In genomic region chr1:107936498-107937481, GRCh38 we compare ENCODE assay signal across 1 cellular context.
TF ChIP-seq lines count a peak whose summit lies in the region.

No MANE protein-coding gene starts in this region.

TF ChIP-seq in GM12878, 131 proteins besides CTCF, POLR2A, EP300 and RAD21 (continued from another document and continues in another):
- TF ChIP-seq ZNF592 (IDR thresholded peaks at IDR 0.05) (no peak), ZNF274 (IDR thresholded peaks at IDR 0.05; ENCODE audit: insufficient read depth, insufficient read length) (no peak), MTA2 (IDR thresholded peaks at IDR 0.05; ENCODE audit: low read depth) (peak; percentile 90; the same call in 1 of the 2 replicates), STAT1 (conservative IDR thresholded peaks at IDR 0.05) (no peak), NRF1 (conservative IDR thresholded peaks at IDR 0.05; ENCODE audit: low read depth, low read length) (no peak), SREBF2 (IDR thresholded peaks at IDR 0.05; ENCODE audit: low read length) (no peak), RELA (IDR thresholded peaks at IDR 0.05; ENCODE audit: borderline replicate concordance, partially characterized antibody) (no peak), BCL3 (IDR thresholded peaks at IDR 0.05; ENCODE audit: borderline replicate concordance, insufficient read depth, low read depth, low read length, poor library complexity, severe bottlenecking) (peak; percentile 77), BHLHE40 (IDR thresholded peaks at IDR 0.05; ENCODE audit: borderline replicate concordance in 1 of 2, low read depth in 2 of 2, low read length in 1 of 2) (peak; percentile 55 to 63; a peak in 3 of 4 replicates), ZZZ3 (IDR thresholded peaks at IDR 0.05; ENCODE audit: control insufficient read depth, insufficient read length, low read depth) (no peak), ASH2L (IDR thresholded peaks at IDR 0.05; ENCODE audit: borderline replicate concordance, low read depth) (no peak), POU2F2 (IDR thresholded peaks at IDR 0.05; ENCODE audit: borderline replicate concordance, low read depth, low read length) (peak; percentile 66; the same call in 1 of the 3 replicates), YBX1 (IDR thresholded peaks at IDR 0.05) (no peak), E4F1 (IDR thresholded peaks at IDR 0.05; ENCODE audit: borderline replicate concordance, partially characterized antibody) (no peak), SMAD5 (IDR thresholded peaks at IDR 0.05; ENCODE audit: low read depth) (no peak), FOXK2 (IDR thresholded peaks at IDR 0.05) (no peak), SKIL (IDR thresholded peaks at IDR 0.05; ENCODE audit: low read depth, poor library complexity, severe bottlenecking) (peak; percentile 25), YY1 (IDR thresholded peaks at IDR 0.05; ENCODE audit: low read depth, low read length) (no peak), TBL1XR1 (IDR thresholded peaks at IDR 0.05; ENCODE audit: low read depth, low read length) (0 out of 2 replicates have a peak, but pooled peaks have one; percentile 56), ZNF24 (IDR thresholded peaks at IDR 0.05) (0 out of 2 replicates have a peak, but pooled peaks have one; percentile 30), JUNB (IDR thresholded peaks at IDR 0.05) (peak; percentile 82), KDM1A (IDR thresholded peaks at IDR 0.05; ENCODE audit: borderline replicate concordance) (no peak), PAX8 (IDR thresholded peaks at IDR 0.05) (no peak), ZBTB40 (IDR thresholded peaks at IDR 0.05; ENCODE audit: borderline replicate concordance) (no peak), BCL11A (IDR thresholded peaks at IDR 0.05; ENCODE audit: low read depth, low read length) (peak; percentile 93), SPI1 (IDR thresholded peaks at IDR 0.05; ENCODE audit: borderline replicate concordance, insufficient read depth, low read depth, low read length) (no peak), TCF3 (IDR thresholded peaks at IDR 0.05; ENCODE audit: borderline replicate concordance, insufficient read depth, low read depth, low read length) (no peak), ZNF384 (IDR thresholded peaks at IDR 0.05; ENCODE audit: borderline replicate concordance, low read depth, low read length) (no peak), SUPT20H (IDR thresholded peaks at IDR 0.05; ENCODE audit: borderline replicate concordance, control insufficient read depth, low read depth, low read length) (no peak), IKZF2 (IDR thresholded peaks at IDR 0.05) (peak; percentile 77), TAF1 (IDR thresholded peaks at IDR 0.05; ENCODE audit: borderline replicate concordance, low read depth, low read length) (no peak), NR2C1 (IDR thresholded peaks at IDR 0.05) (no peak), EGR1 (IDR thresholded peaks at IDR 0.05; ENCODE audit: borderline replicate concordance in 1 of 2, low read depth in 2 of 2, low read length in 2 of 2) (no peak), CHD1 (IDR thresholded peaks at IDR 0.05; ENCODE audit: low read depth, low read length) (no peak), RCOR1 (conservative IDR thresholded peaks at IDR 0.05; ENCODE audit: low read depth, low read length) (no peak)
- TF ChIP-seq, protein P1, sequence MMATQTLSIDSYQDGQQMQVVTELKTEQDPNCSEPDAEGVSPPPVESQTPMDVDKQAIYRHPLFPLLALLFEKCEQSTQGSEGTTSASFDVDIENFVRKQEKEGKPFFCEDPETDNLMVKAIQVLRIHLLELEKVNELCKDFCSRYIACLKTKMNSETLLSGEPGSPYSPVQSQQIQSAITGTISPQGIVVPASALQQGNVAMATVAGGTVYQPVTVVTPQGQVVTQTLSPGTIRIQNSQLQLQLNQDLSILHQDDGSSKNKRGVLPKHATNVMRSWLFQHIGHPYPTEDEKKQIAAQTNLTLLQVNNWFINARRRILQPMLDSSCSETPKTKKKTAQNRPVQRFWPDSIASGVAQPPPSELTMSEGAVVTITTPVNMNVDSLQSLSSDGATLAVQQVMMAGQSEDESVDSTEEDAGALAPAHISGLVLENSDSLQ (IDR thresholded peaks at IDR 0.05), result peak; percentile 66; the same call in 1 of the 2 replicates
- TF ChIP-seq, protein P2, sequence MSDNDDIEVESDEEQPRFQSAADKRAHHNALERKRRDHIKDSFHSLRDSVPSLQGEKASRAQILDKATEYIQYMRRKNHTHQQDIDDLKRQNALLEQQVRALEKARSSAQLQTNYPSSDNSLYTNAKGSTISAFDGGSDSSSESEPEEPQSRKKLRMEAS (IDR thresholded peaks at IDR 0.05; ENCODE audit: low read depth, low read length), result no peak
- TF ChIP-seq, protein P3, sequence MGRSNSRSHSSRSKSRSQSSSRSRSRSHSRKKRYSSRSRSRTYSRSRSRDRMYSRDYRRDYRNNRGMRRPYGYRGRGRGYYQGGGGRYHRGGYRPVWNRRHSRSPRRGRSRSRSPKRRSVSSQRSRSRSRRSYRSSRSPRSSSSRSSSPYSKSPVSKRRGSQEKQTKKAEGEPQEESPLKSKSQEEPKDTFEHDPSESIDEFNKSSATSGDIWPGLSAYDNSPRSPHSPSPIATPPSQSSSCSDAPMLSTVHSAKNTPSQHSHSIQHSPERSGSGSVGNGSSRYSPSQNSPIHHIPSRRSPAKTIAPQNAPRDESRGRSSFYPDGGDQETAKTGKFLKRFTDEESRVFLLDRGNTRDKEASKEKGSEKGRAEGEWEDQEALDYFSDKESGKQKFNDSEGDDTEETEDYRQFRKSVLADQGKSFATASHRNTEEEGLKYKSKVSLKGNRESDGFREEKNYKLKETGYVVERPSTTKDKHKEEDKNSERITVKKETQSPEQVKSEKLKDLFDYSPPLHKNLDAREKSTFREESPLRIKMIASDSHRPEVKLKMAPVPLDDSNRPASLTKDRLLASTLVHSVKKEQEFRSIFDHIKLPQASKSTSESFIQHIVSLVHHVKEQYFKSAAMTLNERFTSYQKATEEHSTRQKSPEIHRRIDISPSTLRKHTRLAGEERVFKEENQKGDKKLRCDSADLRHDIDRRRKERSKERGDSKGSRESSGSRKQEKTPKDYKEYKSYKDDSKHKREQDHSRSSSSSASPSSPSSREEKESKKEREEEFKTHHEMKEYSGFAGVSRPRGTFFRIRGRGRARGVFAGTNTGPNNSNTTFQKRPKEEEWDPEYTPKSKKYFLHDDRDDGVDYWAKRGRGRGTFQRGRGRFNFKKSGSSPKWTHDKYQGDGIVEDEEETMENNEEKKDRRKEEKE (IDR thresholded peaks at IDR 0.05), result no peak
